Comparison of ENCODE assay signal across 8 cellular contexts in the genomic region with DNA sequence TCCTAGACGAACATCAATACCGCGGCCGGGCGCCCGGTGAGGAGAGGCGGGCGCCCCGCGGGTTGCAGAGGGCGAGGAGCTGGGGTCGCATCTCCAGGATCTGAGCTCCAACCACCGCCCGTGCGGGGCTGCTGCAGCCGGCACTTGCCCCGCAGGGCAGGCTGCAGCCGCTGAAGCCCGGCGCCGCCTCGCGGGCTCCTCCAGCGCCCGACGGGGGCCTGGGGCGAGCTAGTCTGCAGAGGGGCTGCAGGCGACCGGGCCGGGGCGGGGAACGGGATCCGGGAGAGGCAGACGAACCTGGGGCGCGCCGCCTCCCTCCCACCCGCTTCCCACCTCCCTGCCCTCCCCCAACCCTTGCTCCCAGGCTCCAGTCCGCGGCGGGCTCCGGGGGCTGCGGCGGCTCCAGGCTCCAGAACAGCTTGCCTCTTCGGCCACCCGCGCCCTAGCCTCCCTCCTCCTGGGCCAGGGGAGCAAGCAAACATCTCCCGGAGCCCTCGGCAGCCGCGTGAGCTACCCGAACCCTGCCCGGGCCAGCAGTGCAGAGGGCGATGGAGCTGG. TPM values are rescaled to one million over a fixed set of nuclear protein-coding genes. Genes with fewer than 3 reads are reported as not detected.
DNase-seq lines count a peak whose midpoint lies in the region; FAIRE-seq and TF ChIP-seq lines count a peak whose summit lies in the region.

No MANE protein-coding gene starts in this region.

- FAIRE-seq in H1 (lab: Jason Lieb, UNC) = no peak

- H3K4ac ChIP-seq in H1 (replicated peaks; ENCODE audit: insufficient read length, low read depth, low read length) = peak overlapping the region; percentile 78

- peak overlapping the region; percentile 1; the same call in 1 of the 2 replicates for H3K9ac ChIP-seq in KMS-11
- peak overlapping the region; percentile 6 to 72 (median 58); a peak in 5 of 7 replicates for H3K9ac ChIP-seq in H1 (replicated peaks in 1 of 4; ENCODE audit: extremely low read depth in 1 of 4, low read depth in 3 of 4, low read length in 3 of 4)

- H3K27me3 ChIP-seq in KMS-11 (ENCODE audit: insufficient read depth, low read depth) = peaks cover 34% of the 10 kb centered on the region
- peaks cover 12 to 70% (median 59%) of the 10 kb centered on the region in 4 experiments for H3K27me3 ChIP-seq in H1 (replicated peaks in 1 of 4; ENCODE audit: control insufficient read depth in 3 of 4, extremely low read depth in 1 of 4, insufficient read depth in 3 of 4, low read length in 3 of 4)

- H2BK5ac ChIP-seq in H1 (ENCODE audit: low read depth, low read length) = peak overlapping the region; percentile 60; the same call in 1 of the 2 replicates

- no peaks in the 10 kb centered on the region for H3K79me2 ChIP-seq in KMS-11 (ENCODE audit: insufficient read depth, low read depth)
- H3K79me2 ChIP-seq in H1 (ENCODE audit: control insufficient read depth in 1 of 2, insufficient read depth in 2 of 2, low read length in 2 of 2) = 0 out of 4 replicates have a peak, but pooled peaks cover 0 to 2% of the 10 kb centered on the region in 2 experiments

- no peak overlapping the region for H3K14ac ChIP-seq in H1 (ENCODE audit: insufficient read length)

- peak overlapping the region; percentile 97 for H3K18ac ChIP-seq in H1 (ENCODE audit: extremely low read depth, low read length)

- DNase-seq in AG10803 (ENCODE audit: low read depth) (no peak), H1 (ENCODE audit: low read depth in 1 of 2, low spot score in 2 of 2) (peak in 1 of 2 experiments; percentile 82)
- no peak for DNase-seq in central memory CD4-positive, alpha-beta T cell
- DNase-seq in effector CD4-positive, alpha-beta T cell = no peak
- no peak for DNase-seq in activated CD4-positive, alpha-beta T cell treated with anti-CD3 and anti-CD28 coated beads for 4 hours
- no peak for DNase-seq in stimulated activated CD4-positive, alpha-beta T cell treated with anti-CD3 and anti-CD28 coated beads, Interleukin-2, amount 100 ng/mL, for 48 hours

- no peak for TF ChIP-seq EP300 in H1 (IDR thresholded peaks at IDR 0.05; ENCODE audit: borderline replicate concordance in 1 of 2, low read depth in 2 of 2, low read length in 2 of 2)

- H3K4me1 ChIP-seq in KMS-11 (ENCODE audit: low read depth, poor library complexity, severe bottlenecking) (peaks cover 11% of the 10 kb centered on the region), H1 (replicated peaks in 1 of 4; ENCODE audit: control insufficient read depth in 3 of 4, insufficient read depth in 4 of 4, low read length in 3 of 4) (peaks cover 0 to 15% (median 10%) of the 10 kb centered on the region in 4 experiments; a peak in 5 of 7 replicates), mesodermal cell (ENCODE audit: control insufficient read depth, insufficient read depth, low read length, poor library complexity, severe bottlenecking) (peaks cover 20% of the 10 kb centered on the region)

- H2BK20ac ChIP-seq in H1 (ENCODE audit: low read length) = peak overlapping the region; percentile 72; the same call in 1 of the 2 replicates

- no peak overlapping the region for H3K56ac ChIP-seq in H1 (replicated peaks; ENCODE audit: insufficient read length, low read depth, low read length)

- H4K5ac ChIP-seq in H1 (ENCODE audit: insufficient read length, low read depth, low read length) = no peak overlapping the region

- H3K79me1 ChIP-seq in H1 (ENCODE audit: low read depth, low read length) = no peaks in the 10 kb centered on the region; the same call in 1 of the 2 replicates

- TF ChIP-seq POLR2A in H1 (IDR thresholded peaks at IDR 0.05; ENCODE audit: control extremely low read depth in 1 of 2, low read depth in 2 of 2, low read length in 2 of 2) = no peak

- TF ChIP-seq RAD21 in H1 (IDR thresholded peaks at IDR 0.05 in 1 of 2, conservative IDR thresholded peaks at IDR 0.05 in 1 of 2; ENCODE audit: low read depth in 2 of 2, low read length in 2 of 2) = no peak

- no peak for TF ChIP-seq CTCF in AG10803 (conservative IDR thresholded peaks at IDR 0.05; ENCODE audit: low read length)
- TF ChIP-seq CTCF in KMS-11 (conservative IDR thresholded peaks at IDR 0.05; ENCODE audit: low read depth, low read length) = no peak
- no peak for TF ChIP-seq CTCF in H1 (IDR thresholded peaks at IDR 0.05; ENCODE audit: control extremely low read depth in 1 of 3, insufficient read depth in 1 of 3, low read depth in 1 of 3, low read length in 3 of 3)

- 0% methylated on average over 25 of the region's 54 CpGs; no CpG with 5 or more reads in 1 of the 2 experiments for WGBS in H1 (ENCODE audit: extremely low coverage in 1 of 2, insufficient coverage in 1 of 2, insufficient read length in 1 of 2, insufficient replicate concordance in 2 of 2, low coverage in 1 of 2, low lambda C conversion rate in 2 of 2, missing lambda C conversion rate in 1 of 2), 2 experiments
- WGBS in mesodermal cell (ENCODE audit: insufficient coverage in 2 of 2), 2 experiments = 0% methylated on average over 20 to 39 of the region's 54 CpGs

- POLR2A ChIA-PET in H1 (lab: Charles Lee; ENCODE audit: partially characterized antibody) = interaction anchor here (0.9 to 2.7 kb wide), 12 partner anchors 10 to 223 kb away, joined by 3 to 15 read pairs (median 4); no protein-coding TSS in a partner anchor

- H3K27ac ChIP-seq in KMS-11 = no peak overlapping the region
- no peak overlapping the region for H3K27ac ChIP-seq in H1 (ENCODE audit: low read depth, low read length)
- no peak overlapping the region for H3K27ac ChIP-seq in mesodermal cell (ENCODE audit: low read depth, low read length, severe bottlenecking)

- H4K20me1 ChIP-seq in KMS-11 (ENCODE audit: insufficient read depth) = no peaks in the 10 kb centered on the region
- no peaks in the 10 kb centered on the region for H4K20me1 ChIP-seq in H1 (replicated peaks in 1 of 2; ENCODE audit: control insufficient read depth in 1 of 2, insufficient read depth in 2 of 2, low read length in 2 of 2)

- H3K4me2 ChIP-seq in KMS-11 = peak overlapping the region; percentile 99
- peak overlapping the region; percentile 96 to 98 for H3K4me2 ChIP-seq in H1 (ENCODE audit: insufficient read depth in 1 of 2, low read depth in 2 of 2, low read length in 2 of 2)

- peaks cover 41% of the 10 kb centered on the region for H3K23me2 ChIP-seq in H1 (ENCODE audit: low read depth, low read length)

- peak overlapping the region; percentile 87; the same call in 1 of the 2 replicates for H2BK12ac ChIP-seq in H1 (ENCODE audit: low read depth, low read length)

- H3K4me3 ChIP-seq in AG10803 (ENCODE audit: low read length) = peak overlapping the region; percentile 74
- H3K4me3 ChIP-seq in KMS-11 (IDR thresholded peaks at IDR 0.05; ENCODE audit: insufficient read depth, low read depth, low read length) = no peak overlapping the region
- H3K4me3 ChIP-seq in H1 (ENCODE audit: extremely low read depth in 1 of 4, insufficient read depth in 2 of 4, low read depth in 3 of 4, low read length in 4 of 4) = peak overlapping the region; percentile 56 to 80 (median 63)
- H3K4me3 ChIP-seq in mesodermal cell (ENCODE audit: extremely low read depth, insufficient read depth, low read length, poor library complexity, severe bottlenecking) = peak overlapping the region; percentile 65

- no peak overlapping the region for H2AK5ac ChIP-seq in H1 (ENCODE audit: low read depth, low read length)

- peak overlapping the region; percentile 87 for H4K8ac ChIP-seq in H1 (ENCODE audit: extremely low read depth, insufficient read depth, low read length)

- H4K91ac ChIP-seq in H1 (replicated peaks; ENCODE audit: insufficient read length, low read length) = peak overlapping the region; percentile 75

- peak overlapping the region; percentile 27 for H2BK120ac ChIP-seq in H1 (replicated peaks; ENCODE audit: low read depth, low read length)

- H3K23ac ChIP-seq in H1 (ENCODE audit: insufficient read length) = no peak overlapping the region

- CTCF ChIA-PET in H1 (lab: Charles Lee; ENCODE audit: partially characterized antibody) = interaction anchor here (0.8 to 3.8 kb wide), 27 partner anchors 8 to 346 kb away, joined by 3 to 32 read pairs (median 4); no protein-coding TSS in a partner anchor

- H2BK15ac ChIP-seq in H1 (ENCODE audit: low read length) = no peak overlapping the region

- H3K9me3 ChIP-seq in H1 (ENCODE audit: insufficient read depth in 2 of 2, low read depth in 1 of 2, low read length in 1 of 2) = no peaks in the 10 kb centered on the region
- H3K9me3 ChIP-seq in mesodermal cell (ENCODE audit: control insufficient read depth, low read length) = no peaks in the 10 kb centered on the region

- no peaks in the 10 kb centered on the region for H3K36me3 ChIP-seq in KMS-11 (ENCODE audit: insufficient read depth)
- H3K36me3 ChIP-seq in H1 (ENCODE audit: control insufficient read depth in 2 of 4, insufficient read depth in 4 of 4, low read length in 3 of 4) = no peaks in the 10 kb centered on the region
- H3K36me3 ChIP-seq in mesodermal cell (ENCODE audit: control insufficient read depth, insufficient read depth, low read length) = no peaks in the 10 kb centered on the region

- H2AFZ ChIP-seq in KMS-11 (ENCODE audit: low read depth) (peak overlapping the region; percentile 94), H1 (ENCODE audit: low read length) (no peak overlapping the region)

TF ChIP-seq in H1, 55 proteins besides CTCF, POLR2A, EP300 and RAD21 (continues in another document):
- TF ChIP-seq EGR1 (IDR thresholded peaks at IDR 0.05; ENCODE audit: borderline replicate concordance, low read depth, low read length) (no peak), TBP (IDR thresholded peaks at IDR 0.05; ENCODE audit: low read depth, low read length) (no peak; the same call in 1 of the 2 replicates), CBX5 (IDR thresholded peaks at IDR 0.05; ENCODE audit: low read depth, low read length) (no peak), KDM4A (IDR thresholded peaks at IDR 0.05; ENCODE audit: low read depth, low read length, severe bottlenecking) (peak; percentile 85), CTBP2 (IDR thresholded peaks at IDR 0.05; ENCODE audit: borderline replicate concordance, insufficient read depth, insufficient read length, low read length) (peak; percentile 53), SUZ12 (IDR thresholded peaks at IDR 0.05; ENCODE audit: low read length) (peak; percentile 51; the same call in 1 of the 2 replicates), RFX5 (IDR thresholded peaks at IDR 0.05; ENCODE audit: borderline replicate concordance, low read depth, low read length) (no peak), RBBP5 (IDR thresholded peaks at IDR 0.05; ENCODE audit: borderline replicate concordance, low read depth, low read length) (peak; percentile 31; the same call in 1 of the 2 replicates)

RNA-seq across cellular contexts. Expression of a gene that starts 0.9 kb away (rescaled TPM):
- 7.2 and 8.8 TPM in 2 replicates for total RNA-seq in H1 (2021; fragmentation: NEBNext Ultra II Directional; extraction: Animal tissue kit (Norgen Biotek cat#: 25700))
- polyA plus RNA-seq in H1 (2011; rRNA removed) = 3.5 and 5.8 TPM in 2 replicates
- polyA plus RNA-seq in H1 (2011; cell fraction: cytosol; rRNA removed) = 2.5 TPM
- 9.5 TPM for polyA plus RNA-seq in H1 (2011; cell fraction: nucleus; rRNA removed)
- polyA plus RNA-seq in H1 (2012, experiment 1 of 2) = 1.8 to 3.9 TPM (median 2.8 TPM) in 4 replicates
- 0.24 TPM for polyA plus RNA-seq in H1 (2012, experiment 2 of 2)
- polyA plus RNA-seq in H1 (2013, experiment 1 of 2) = 2.4 TPM
- polyA plus RNA-seq in H1 (2013, experiment 2 of 2) = 1.9 TPM
- polyA minus RNA-seq in H1 (2011; rRNA and poly(A)+ RNA removed) = 6.4 and 11.1 TPM in 2 replicates
- 7.5 TPM for polyA minus RNA-seq in H1 (2011; cell fraction: cytosol; rRNA and poly(A)+ RNA removed)
- 37.7 TPM for polyA minus RNA-seq in H1 (2011; cell fraction: nucleus; rRNA and poly(A)+ RNA removed)
- 21.4 TPM for polyA plus RNA-seq in mesodermal cell (2013, experiment 1 of 2)
- 24.2 TPM for polyA plus RNA-seq in mesodermal cell (2013, experiment 2 of 2)
